27 cellular contexts compared by ENCODE assay signal in genomic region chr18:72772916-72773315, GRCh38.
"Had no signal": no experiment of that assay in that cellular context is flagged by ENCODE, and none has a peak within 500 bp of the region (broad histone marks: within the 10 kb centered on the region; RNA-seq: fewer than 3 reads in every experiment).

No MANE protein-coding gene starts in this region.

- H3K4me3 Mint-ChIP-seq: dendritic cell treated with granulocyte-macrophage colony-stimulating factor and Interleukin-4, amounts not matched to agents 40 ng/mL and 50 ng/mL, for 4 days; effector memory CD8-positive, alpha-beta T cell; endodermal cell had no signal

- H3K9me3 Mint-ChIP-seq: dendritic cell treated with granulocyte-macrophage colony-stimulating factor and Interleukin-4, amounts not matched to agents 40 ng/mL and 50 ng/mL, for 4 days; endodermal cell had no signal

- H3K4me1 Mint-ChIP-seq: endodermal cell had no signal

- FAIRE-seq: colon, endometrium, endothelial cell of umbilical vein, frontal cortex had no signal

- H3K4me1 ChIP-seq: colonic mucosa, esophagus muscularis mucosa, esophagus squamous epithelium, foreskin keratinocyte, gastrocnemius medialis, gastroesophageal sphincter, heart left ventricle, heart right ventricle had no signal

- H3K36me3 ChIP-seq: colonic mucosa, esophagus muscularis mucosa, esophagus squamous epithelium, gastrocnemius medialis, gastroesophageal sphincter, heart left ventricle, heart right ventricle had no signal

- H3K27me3 Mint-ChIP-seq: dendritic cell treated with granulocyte-macrophage colony-stimulating factor and Interleukin-4, amounts not matched to agents 40 ng/mL and 50 ng/mL, for 4 days; effector memory CD8-positive, alpha-beta T cell had no signal

- H3K4me3 ChIP-seq: colonic mucosa, coronary artery, dorsolateral prefrontal cortex, esophagus muscularis mucosa, esophagus squamous epithelium, gastrocnemius medialis, gastroesophageal sphincter, heart left ventricle, heart right ventricle had no signal

- H3K9me3 ChIP-seq: colonic mucosa, esophagus muscularis mucosa, esophagus squamous epithelium, gastrocnemius medialis, gastroesophageal sphincter, heart left ventricle, heart right ventricle had no signal

- H3K27ac ChIP-seq: colonic mucosa, coronary artery, dorsolateral prefrontal cortex, epithelial cell of prostate, esophagus muscularis mucosa, esophagus squamous epithelium, foreskin keratinocyte, gastrocnemius medialis, gastroesophageal sphincter, heart left ventricle, heart right ventricle had no signal

- H3K27me3 ChIP-seq: colonic mucosa, dorsolateral prefrontal cortex, esophagus muscularis mucosa, esophagus squamous epithelium, foreskin keratinocyte, gastrocnemius medialis, gastroesophageal sphincter, heart left ventricle had no signal

- H3K27ac Mint-ChIP-seq: dendritic cell treated with granulocyte-macrophage colony-stimulating factor and Interleukin-4, amounts not matched to agents 40 ng/mL and 50 ng/mL, for 4 days; effector memory CD8-positive, alpha-beta T cell; endodermal cell had no signal

- DNase-seq: colonic mucosa; cortex of kidney; dermis blood vessel endothelial cell; dorsolateral prefrontal cortex; effector CD4-positive, alpha-beta T cell; effector CD8-positive, alpha-beta T cell; effector memory CD4-positive, alpha-beta T cell; effector memory CD8-positive, alpha-beta T cell; endodermal cell; erythroblast; esophagus squamous epithelium; foreskin fibroblast; foreskin keratinocyte; foreskin melanocyte; gastrocnemius medialis; glutamatergic neuron; heart left ventricle; heart right ventricle had no signal
